In genomic region chr7:90211391-90212148, GRCh38 we compare ENCODE assay signal across 8 cellular contexts. TPM values are rescaled to one million over a fixed set of nuclear protein-coding genes. Genes with fewer than 3 reads are reported as not detected.
DNase-seq lines count a peak whose midpoint lies in the region; ATAC-seq and TF ChIP-seq lines count a peak whose summit lies in the region.

STEAP2 (plus strand) TSS chr7:90211740; CDS start chr7:90225083, 13,343 bp downstream.

- POLR2A ChIA-PET in AG04449 (lab: Yijun Ruan, JAX) = interaction anchor here (0.7 to 2.1 kb wide), 8 partner anchors 12 to 60 kb away, joined by 3 to 9 read pairs (median 4); partner anchors contain the start of gene STEAP1

- ATAC-seq in GM18508 (IDR thresholded peaks at IDR 0.05; ENCODE audit: insufficient read depth, unreplicated experiment) = peak; percentile 45
- peak; percentile 93 for ATAC-seq in HG02943 (IDR thresholded peaks at IDR 0.05; ENCODE audit: low read depth, unreplicated experiment)

- CTCF ChIA-PET in AG04449 (lab: Yijun Ruan, JAX) = interaction anchor here (0.5 to 2.6 kb wide), 30 partner anchors 11 to 1425 kb away, joined by 3 to 32 read pairs (median 5); partner anchors contain the start of gene STEAP1

- peak within 1 kb of the TSS; percentile 68 for H3K4me3 ChIP-seq in AG04449 (ENCODE audit: low read depth, low read length)

- DNase-seq in AG04449 (ENCODE audit: low read depth, low spot score) (peak; percentile 53), NCI-H2081 treated with DMSO at 0.1 percent for 48 hours (lab: John Stamatoyannopoulos, UW) (peak; percentile 31), fibroblast of peridontal ligament (ENCODE audit: extremely low read depth) (peak; percentile 90), myocyte (ENCODE audit: low read depth) (peak; percentile 97), substantia nigra (lab: John Stamatoyannopoulos, UW) (peak in 48 of 49 donors; percentile 2 to 83 (median 51))
- DNase-seq in activated CD8-positive, alpha-beta memory T cell treated with anti-CD3 and anti-CD28 coated beads, Interleukin-2, amount 50 U/mL, for 48 hours = peak; percentile 71

- peak; percentile 95 for TF ChIP-seq CTCF in AG04449 (IDR thresholded peaks at IDR 0.05; ENCODE audit: insufficient read depth, low read length, missing control alignments)

- H3K27ac ChIP-seq in substantia nigra (ENCODE audit: low read depth, low read length, poor library complexity, severe bottlenecking) = peak within 1 kb of the TSS; percentile 29

RNA-seq across cellular contexts. Expression of gene STEAP2, which starts in this region (rescaled TPM):
- total RNA-seq in myocyte = 6.9 and 7.1 TPM in 2 replicates
- 2.0 TPM for polyA plus RNA-seq in myocyte (2012)

Comparison
In these comparisons a context has a peak if more than half of its experiments do, and no peak if none do; other contexts are left out.
1. Peak in every context shown above with its lines: DNase-seq, ATAC-seq, H3K4me3 ChIP-seq and H3K27ac ChIP-seq.
2. DNase-seq: peak in every context shown above with its lines; median percentile 97 in myocyte; 90 in fibroblast of peridontal ligament; 71 in activated CD8-positive, alpha-beta memory T cell treated with anti-CD3 and anti-CD28 coated beads, Interleukin-2, amount 50 U/mL, for 48 hours; 53 in AG04449; 51 in substantia nigra; 31 in NCI-H2081 treated with DMSO at 0.1 percent for 48 hours.